In genomic region chr3:14124615-14125192, GRCh38 we compare ENCODE assay signal across 1 cellular context.
TF ChIP-seq lines count a peak whose summit lies in the region.

Gene CHCHD4, minus strand, starts transcription at chr3:14124870. Its CDS starts 194 bp downstream, at chr3:14124676.
A gene with protein sequence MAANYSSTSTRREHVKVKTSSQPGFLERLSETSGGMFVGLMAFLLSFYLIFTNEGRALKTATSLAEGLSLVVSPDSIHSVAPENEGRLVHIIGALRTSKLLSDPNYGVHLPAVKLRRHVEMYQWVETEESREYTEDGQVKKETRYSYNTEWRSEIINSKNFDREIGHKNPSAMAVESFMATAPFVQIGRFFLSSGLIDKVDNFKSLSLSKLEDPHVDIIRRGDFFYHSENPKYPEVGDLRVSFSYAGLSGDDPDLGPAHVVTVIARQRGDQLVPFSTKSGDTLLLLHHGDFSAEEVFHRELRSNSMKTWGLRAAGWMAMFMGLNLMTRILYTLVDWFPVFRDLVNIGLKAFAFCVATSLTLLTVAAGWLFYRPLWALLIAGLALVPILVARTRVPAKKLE (plus strand): TSS chr3:14125052. CDS start chr3:14125194, 142 bp downstream.

TF ChIP-seq in HEK293, 187 proteins besides CTCF, POLR2A, EP300 and RAD21 (continued from another document and continues in another):
- TF ChIP-seq TSHZ1 (tag by site-specific recombination; IDR thresholded peaks at IDR 0.05; ENCODE audit: borderline replicate concordance) (no peak), KLF7 (tag by site-specific recombination; IDR thresholded peaks at IDR 0.05; ENCODE audit: borderline replicate concordance) (no peak), ZNF791 (tag by site-specific recombination; IDR thresholded peaks at IDR 0.05) (no peak), BCL11A (tag by site-specific recombination; IDR thresholded peaks at IDR 0.05; ENCODE audit: low read depth) (no peak), ZBTB44 (tag by site-specific recombination; IDR thresholded peaks at IDR 0.05) (peak; percentile 42; the same call in 1 of the 2 replicates), BCL6B (tag by site-specific recombination; IDR thresholded peaks at IDR 0.05) (no peak), ZXDB (tag by site-specific recombination; IDR thresholded peaks at IDR 0.05) (no peak; the same call in 1 of the 2 replicates), ZNF560 (tag by site-specific recombination; IDR thresholded peaks at IDR 0.05; ENCODE audit: borderline replicate concordance) (no peak), ZNF184 (tag by site-specific recombination; IDR thresholded peaks at IDR 0.05) (no peak), ZNF677 (tag by site-specific recombination; IDR thresholded peaks at IDR 0.05) (no peak), ZNF658 (tag by site-specific recombination; IDR thresholded peaks at IDR 0.05) (no peak), ZNF16 (tag by site-specific recombination; IDR thresholded peaks at IDR 0.05; ENCODE audit: low read depth) (no peak), PRDM10 (tag by site-specific recombination; IDR thresholded peaks at IDR 0.05) (no peak), ZNF146 (tag by site-specific recombination; IDR thresholded peaks at IDR 0.05) (no peak), KLF16 (tag by site-specific recombination; IDR thresholded peaks at IDR 0.05) (0 out of 2 replicates have a peak, but pooled peaks have one; percentile 36), ZNF350 (tag by site-specific recombination; IDR thresholded peaks at IDR 0.05) (no peak), ZNF544 (tag by site-specific recombination; IDR thresholded peaks at IDR 0.05) (no peak), MEIS1 (CRISPR knock-in tag; IDR thresholded peaks at IDR 0.05; ENCODE audit: borderline replicate concordance) (no peak), ZBTB20 (tag by site-specific recombination; IDR thresholded peaks at IDR 0.05) (no peak), ZNF510 (tag by site-specific recombination; IDR thresholded peaks at IDR 0.05; ENCODE audit: insufficient replicate concordance) (no peak), ZNF600 (tag by site-specific recombination; IDR thresholded peaks at IDR 0.05) (no peak), ZNF354C (tag by site-specific recombination; IDR thresholded peaks at IDR 0.05; ENCODE audit: borderline replicate concordance, low read depth) (no peak), ZNF596 (tag by site-specific recombination; IDR thresholded peaks at IDR 0.05) (no peak), ZNF76 (tag by site-specific recombination; IDR thresholded peaks at IDR 0.05; ENCODE audit: borderline replicate concordance, low read depth) (peak; percentile 94), HIC1 (tag by site-specific recombination; IDR thresholded peaks at IDR 0.05) (no peak), ZNF555 (tag by site-specific recombination; conservative IDR thresholded peaks at IDR 0.05) (no peak), ZNF473 (tag by site-specific recombination; IDR thresholded peaks at IDR 0.05) (no peak), ZSCAN23 (tag by site-specific recombination; IDR thresholded peaks at IDR 0.05) (no peak), ZNF155 (tag by site-specific recombination; IDR thresholded peaks at IDR 0.05) (no peak), ZNF629 (tag by site-specific recombination; IDR thresholded peaks at IDR 0.05) (no peak), ZSCAN4 (tag by site-specific recombination; IDR thresholded peaks at IDR 0.05) (no peak), TCF7L2 (IDR thresholded peaks at IDR 0.05; ENCODE audit: borderline replicate concordance, low read depth, low read length) (no peak), ZFHX2 (tag by site-specific recombination; conservative IDR thresholded peaks at IDR 0.05) (peak; percentile 25; the same call in 1 of the 2 replicates), ZNF335 (tag by site-specific recombination; conservative IDR thresholded peaks at IDR 0.05) (peak; percentile 100), BCL11B (tag by site-specific recombination; IDR thresholded peaks at IDR 0.05; ENCODE audit: low read depth) (no peak), ZNF548 (tag by site-specific recombination; IDR thresholded peaks at IDR 0.05) (no peak), ZNF837 (tag by site-specific recombination; IDR thresholded peaks at IDR 0.05) (no peak), ZNF2 (tag by site-specific recombination; IDR thresholded peaks at IDR 0.05) (no peak), ZNF777 (tag by site-specific recombination; IDR thresholded peaks at IDR 0.05; ENCODE audit: borderline replicate concordance) (no peak), ZNF266 (tag by site-specific recombination; IDR thresholded peaks at IDR 0.05; ENCODE audit: low read depth) (no peak), OSR2 (tag by site-specific recombination; IDR thresholded peaks at IDR 0.05) (no peak), KLF10 (tag by site-specific recombination; IDR thresholded peaks at IDR 0.05) (peak; percentile 78; the same call in 1 of the 2 replicates), WT1 (tag by site-specific recombination; IDR thresholded peaks at IDR 0.05) (no peak), ZNF843 (tag by site-specific recombination; IDR thresholded peaks at IDR 0.05) (peak; percentile 35; the same call in 1 of the 2 replicates), RBAK (tag by site-specific recombination; IDR thresholded peaks at IDR 0.05) (no peak)
- TF ChIP-seq, protein P1, sequence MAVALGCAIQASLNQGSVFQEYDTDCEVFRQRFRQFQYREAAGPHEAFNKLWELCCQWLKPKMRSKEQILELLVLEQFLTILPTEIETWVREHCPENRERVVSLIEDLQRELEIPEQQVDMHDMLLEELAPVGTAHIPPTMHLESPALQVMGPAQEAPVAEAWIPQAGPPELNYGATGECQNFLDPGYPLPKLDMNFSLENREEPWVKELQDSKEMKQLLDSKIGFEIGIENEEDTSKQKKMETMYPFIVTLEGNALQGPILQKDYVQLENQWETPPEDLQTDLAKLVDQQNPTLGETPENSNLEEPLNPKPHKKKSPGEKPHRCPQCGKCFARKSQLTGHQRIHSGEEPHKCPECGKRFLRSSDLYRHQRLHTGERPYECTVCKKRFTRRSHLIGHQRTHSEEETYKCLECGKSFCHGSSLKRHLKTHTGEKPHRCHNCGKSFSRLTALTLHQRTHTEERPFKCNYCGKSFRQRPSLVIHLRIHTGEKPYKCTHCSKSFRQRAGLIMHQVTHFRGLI (tag by site-specific recombination; IDR thresholded peaks at IDR 0.05), result no peak; the same call in 1 of the 2 replicates
- TF ChIP-seq, protein P2, sequence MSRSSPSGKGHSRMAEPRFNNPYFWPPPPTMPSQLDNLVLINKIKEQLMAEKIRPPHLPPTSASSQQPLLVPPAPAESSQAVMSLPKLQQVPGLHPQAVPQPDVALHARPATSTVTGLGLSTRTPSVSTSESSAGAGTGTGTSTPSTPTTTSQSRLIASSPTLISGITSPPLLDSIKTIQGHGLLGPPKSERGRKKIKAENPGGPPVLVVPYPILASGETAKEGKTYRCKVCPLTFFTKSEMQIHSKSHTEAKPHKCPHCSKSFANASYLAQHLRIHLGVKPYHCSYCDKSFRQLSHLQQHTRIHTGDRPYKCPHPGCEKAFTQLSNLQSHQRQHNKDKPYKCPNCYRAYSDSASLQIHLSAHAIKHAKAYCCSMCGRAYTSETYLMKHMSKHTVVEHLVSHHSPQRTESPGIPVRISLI (tag by site-specific recombination; IDR thresholded peaks at IDR 0.05), result no peak
